16 cellular contexts compared by ENCODE assay signal in genomic region chr6:85556992-85557668, GRCh38. TPM values are rescaled to one million over a fixed set of nuclear protein-coding genes. Genes with fewer than 3 reads are reported as not detected.
A peak's percentile ranks its signal among the peaks of the same experiment; 100 is the strongest.
DNase-seq lines count a peak whose midpoint lies in the region; ATAC-seq, FAIRE-seq and TF ChIP-seq lines count a peak whose summit lies in the region.
"Had no signal": no experiment of that assay in that cellular context is flagged by ENCODE, and none has a peak within 500 bp of the region (broad histone marks: within the 10 kb centered on the region; RNA-seq: fewer than 3 reads in every experiment).

No MANE protein-coding gene starts in this region.

- POLR2A ChIA-PET in WTC11 (lab: Charles Lee), result no interaction called here

- TF ChIP-seq POLR2A in H54 (IDR thresholded peaks at IDR 0.05; ENCODE audit: low read depth, low read length), result no peak

- H3K27ac Mint-ChIP-seq in activated naive CD8-positive, alpha-beta T cell, result peak overlapping the region; percentile 4
- no peak overlapping the region for H3K27ac Mint-ChIP-seq in activated naive CD8-positive, alpha-beta T cell treated with anti-CD3 and anti-CD28 coated beads for 36 hours
- 0 out of 2 replicates have a peak overlapping the region, but pooled peaks have one; percentile 4 for H3K27ac Mint-ChIP-seq in WTC11
- H3K27ac Mint-ChIP-seq: CD14-positive monocyte had no signal

- H3K27me3 Mint-ChIP-seq in activated naive CD8-positive, alpha-beta T cell, result no peaks in the 10 kb centered on the region
- H3K27me3 Mint-ChIP-seq in activated naive CD8-positive, alpha-beta T cell treated with anti-CD3 and anti-CD28 coated beads for 36 hours, result no peaks in the 10 kb centered on the region
- no peaks in the 10 kb centered on the region for H3K27me3 Mint-ChIP-seq in WTC11 (ENCODE audit: low read depth)
- H3K27me3 Mint-ChIP-seq: CD8-positive, alpha-beta memory T cell had no signal

- in situ Hi-C loops in KBM-7 (cut with MboI; ENCODE audit: low pct_unique_long_range_greater_than_20kb, low sequenced_read_pairs), result no loop called here

- ATAC-seq in WTC11, result no peak
- ATAC-seq: HepG2 had no signal

- peak; percentile 75 for FAIRE-seq in H54 (lab: Jason Lieb, UNC)
- FAIRE-seq: GM18507, HepG2, HTR-8/SVneo had no signal

- no peaks in the 10 kb centered on the region for H3K4me1 Mint-ChIP-seq in activated naive CD8-positive, alpha-beta T cell (ENCODE audit: low read depth)
- H3K4me1 Mint-ChIP-seq in activated naive CD8-positive, alpha-beta T cell treated with anti-CD3 and anti-CD28 coated beads for 36 hours, result no peaks in the 10 kb centered on the region
- H3K4me1 Mint-ChIP-seq in WTC11, result peaks cover 5% of the 10 kb centered on the region
- H3K4me1 Mint-ChIP-seq: CD14-positive monocyte; CD8-positive, alpha-beta memory T cell had no signal

- DNase-seq in activated naive CD8-positive, alpha-beta T cell treated with anti-CD3 and anti-CD28 coated beads for 36 hours, result no peak
- no peak for DNase-seq in H54 (ENCODE audit: insufficient read length, low spot score)
- DNase-seq in WTC11 (ENCODE audit: low spot score), result no peak
- DNase-seq in activated CD4-positive, alpha-beta T cell treated with anti-CD3 and anti-CD28 coated beads, Interleukin-2, amount 50 U/mL, for 4 hours, result no peak
- DNase-seq in KBM-7, result no peak
- no peak for DNase-seq in activated CD4-positive, alpha-beta T cell treated with anti-CD3 and anti-CD28 coated beads, Interleukin-2, amount 50 U/mL, for 48 hours
- DNase-seq: Caco-2; CD8-positive, alpha-beta memory T cell; DND-41; GDM1; H7 had no signal

- no peak for TF ChIP-seq CTCF in WTC11 (IDR thresholded peaks at IDR 0.05)

- H3K9me3 Mint-ChIP-seq in activated naive CD8-positive, alpha-beta T cell (ENCODE audit: low read depth), result no peaks in the 10 kb centered on the region
- no peaks in the 10 kb centered on the region for H3K9me3 Mint-ChIP-seq in activated naive CD8-positive, alpha-beta T cell treated with anti-CD3 and anti-CD28 coated beads for 36 hours
- H3K9me3 Mint-ChIP-seq in WTC11, result no peaks in the 10 kb centered on the region
- H3K9me3 Mint-ChIP-seq: CD8-positive, alpha-beta memory T cell had no signal

- no peak overlapping the region for H3K4me3 Mint-ChIP-seq in activated naive CD8-positive, alpha-beta T cell
- H3K4me3 Mint-ChIP-seq in activated naive CD8-positive, alpha-beta T cell treated with anti-CD3 and anti-CD28 coated beads for 36 hours, result no peak overlapping the region
- H3K4me3 Mint-ChIP-seq in WTC11, result no peak overlapping the region
- H3K4me3 Mint-ChIP-seq: CD14-positive monocyte; CD8-positive, alpha-beta memory T cell had no signal

- H3K36me3 Mint-ChIP-seq in activated naive CD8-positive, alpha-beta T cell, result peaks cover 10% of the 10 kb centered on the region
- H3K36me3 Mint-ChIP-seq in activated naive CD8-positive, alpha-beta T cell treated with anti-CD3 and anti-CD28 coated beads for 36 hours, result peaks cover 15% of the 10 kb centered on the region
- 0 out of 2 replicates have a peak, but pooled peaks cover 3% of the 10 kb centered on the region for H3K36me3 Mint-ChIP-seq in WTC11

- CTCF ChIA-PET in WTC11 (lab: Charles Lee), result no interaction called here

TF ChIP-seq in WTC11, 78 proteins besides CTCF, POLR2A, EP300 and RAD21:
- TF ChIP-seq ZNF512 (CRISPR knock-in tag; IDR thresholded peaks at IDR 0.05; ENCODE audit: borderline replicate concordance), result no peak
- no peak for TF ChIP-seq FOXP1 (CRISPR knock-in tag; IDR thresholded peaks at IDR 0.05; ENCODE audit: borderline replicate concordance)

RNA-seq across cellular contexts. Expression of gene SNX14, which starts 36.5 kb away (rescaled TPM):
- total RNA-seq in activated naive CD8-positive, alpha-beta T cell treated with anti-CD3 and anti-CD28 coated beads for 36 hours, result 10 to 100 TPM; 50.0 to 52.8 TPM
- total RNA-seq in WTC11 (2021), result 34.3 to 42.6 TPM (median 36.4 TPM) in 3 replicates
